In genomic region chr7:127652333-127653248, GRCh38 we compare ENCODE assay signal across 1 cellular context.
TF ChIP-seq lines count a peak whose summit lies in the region.

No MANE protein-coding gene starts in this region.

TF ChIP-seq in GM23338, 12 proteins besides CTCF, POLR2A, EP300 and RAD21 (continued from another document):
- TF ChIP-seq ZNF462 (CRISPR knock-in tag; IDR thresholded peaks at IDR 0.05) (no peak), EZH2 (IDR thresholded peaks at IDR 0.05; ENCODE audit: low read depth, unreplicated experiment) (no peak), POLR2AphosphoS5 (IDR thresholded peaks at IDR 0.05; ENCODE audit: low read depth) (no peak)
